ENCODE assay signal across 9 cellular contexts in genomic region chr7:2640858-2641257, GRCh38. TPM values are rescaled to one million over a fixed set of nuclear protein-coding genes. Genes with fewer than 3 reads are reported as not detected.
A peak's percentile ranks its signal among the peaks of the same experiment; 100 is the strongest.
DNase-seq lines count a peak whose midpoint lies in the region; ATAC-seq and TF ChIP-seq lines count a peak whose summit lies in the region.
"Had no signal": no experiment of that assay in that cellular context is flagged by ENCODE, and none has a peak within 500 bp of the region (broad histone marks: within the 10 kb centered on the region; RNA-seq: fewer than 3 reads in every experiment).

No MANE protein-coding gene starts in this region.

- H3K36me3 ChIP-seq in ascending aorta: no peaks in the 10 kb centered on the region
- H3K36me3 ChIP-seq in smooth muscle cell (ENCODE audit: low read depth): no peaks in the 10 kb centered on the region

- no peaks in the 10 kb centered on the region for H3F3A ChIP-seq in smooth muscle cell (ENCODE audit: low read depth)

- peaks cover 24 to 45% of the 10 kb centered on the region in 2 donors for H3K4me1 ChIP-seq in ascending aorta
- peaks cover 16% of the 10 kb centered on the region for H3K4me1 ChIP-seq in smooth muscle cell (ENCODE audit: low read depth)

- H3K4me2 ChIP-seq in smooth muscle cell: peak overlapping the region; percentile 76

- TF ChIP-seq CTCF in HFF-Myc (IDR thresholded peaks at IDR 0.05; ENCODE audit: low read depth, low read length, missing control alignments) (no peak), ascending aorta (IDR thresholded peaks at IDR 0.05) (no peak), smooth muscle cell (IDR thresholded peaks at IDR 0.05; ENCODE audit: borderline replicate concordance, insufficient read depth, poor library complexity, severe bottlenecking) (no peak)

- H3K79me2 ChIP-seq in smooth muscle cell (ENCODE audit: low read depth): peaks cover 94% of the 10 kb centered on the region

- H3K4me3 ChIP-seq in HFF-Myc (replicated peaks; ENCODE audit: low read depth, low read length) (peak overlapping the region; percentile 13; the same call in 1 of the 2 replicates), ascending aorta (peak overlapping the region; percentile 39 to 56), smooth muscle cell (no peak overlapping the region)

- H3K27me3 ChIP-seq in ascending aorta (no peaks in the 10 kb centered on the region), smooth muscle cell (ENCODE audit: low read depth) (no peaks in the 10 kb centered on the region)

- H3K27ac ChIP-seq in ascending aorta: peak overlapping the region; percentile 72 to 80
- H3K27ac ChIP-seq in smooth muscle cell (ENCODE audit: low read depth): peak overlapping the region; percentile 88

- H3K9ac ChIP-seq in smooth muscle cell (ENCODE audit: low read depth): peak overlapping the region; percentile 74

- ATAC-seq in left lobe of liver: peak; percentile 12

- H4K20me1 ChIP-seq in smooth muscle cell (ENCODE audit: low read depth): peaks cover 99% of the 10 kb centered on the region

- H2AFZ ChIP-seq in smooth muscle cell (ENCODE audit: low read depth): no peak overlapping the region

- intact Hi-C loops in ascending aorta (cut with DNase I): loop anchor here (1.0 to 10.0 kb wide), 3 partner anchors 10 to 156 kb away; partner anchors contain the start of gene TTYH3

- 77% methylated on average over 8 of the region's 8 CpGs for WGBS in smooth muscle cell (ENCODE audit: low lambda C conversion rate)

- H3K9me3 ChIP-seq in ascending aorta (no peaks in the 10 kb centered on the region), smooth muscle cell (replicated peaks; ENCODE audit: low read depth) (no peaks in the 10 kb centered on the region)

- DNase-seq in HFF-Myc (ENCODE audit: extremely low read depth, low read depth) (no peak), ascending aorta (ENCODE audit: low spot score in 2 of 2) (no peak), left lobe of liver (ENCODE audit: low spot score) (no peak), smooth muscle cell (lab: John Stamatoyannopoulos, UW; ENCODE audit: unreplicated experiment) (no peak), SHP77 treated with DMSO at 0.1 percent for 48 hours (lab: John Stamatoyannopoulos, UW) (no peak), NCI-H82 (lab: John Stamatoyannopoulos, UW) (no peak), COLO668 (lab: John Stamatoyannopoulos, UW; ENCODE audit: unreplicated experiment) (no peak), DMS 273 treated with DMSO at 0.1 percent for 48 hours (lab: John Stamatoyannopoulos, UW) (no peak)
- DNase-seq: stimulated activated CD4-positive, alpha-beta T cell treated with anti-CD3 and anti-CD28 coated beads, Interleukin-12 subunit alpha, Interleukin-12 subunit beta, amount 100 ng/mL, for 4 hours had no signal

RNA-seq across cellular contexts. Expression of gene TTYH3, which starts 9.1 kb away (rescaled TPM):
- total RNA-seq in ascending aorta (70.5 TPM), left lobe of liver (15.5 TPM), smooth muscle cell (42.9 and 51.5 TPM in 2 replicates)
- 153 and 179 TPM in 2 replicates for polyA plus RNA-seq in smooth muscle cell

RNA-seq across cellular contexts. Expression of gene AMZ1, which starts 47.1 kb away (rescaled TPM):
- not detected for total RNA-seq in ascending aorta
- total RNA-seq in left lobe of liver: 0.83 TPM
- total RNA-seq in smooth muscle cell: 1.1 and 1.4 TPM in 2 replicates
- polyA plus RNA-seq in smooth muscle cell: 0.63 and 2.4 TPM in 2 replicates
